20 cellular contexts compared by ENCODE assay signal in genomic region chr1:65799601-65800000, GRCh38. TPM values are rescaled to one million over a fixed set of nuclear protein-coding genes. Genes with fewer than 3 reads are reported as not detected.
A peak's percentile ranks its signal among the peaks of the same experiment; 100 is the strongest.
DNase-seq lines count a peak whose midpoint lies in the region; ATAC-seq lines count a peak whose summit lies in the region.
"Had no signal": no experiment of that assay in that cellular context is flagged by ENCODE, and none has a peak within 500 bp of the region (broad histone marks: within the 10 kb centered on the region; RNA-seq: fewer than 3 reads in every experiment).

No MANE protein-coding gene starts in this region.

- H3K9me3 ChIP-seq in mesenchymal stem cell (ENCODE audit: control insufficient read depth, low read length): no peaks in the 10 kb centered on the region
- peaks cover 3% of the 10 kb centered on the region for H3K9me3 ChIP-seq in aorta (ENCODE audit: control insufficient read depth, low read length)

- H2AK5ac ChIP-seq in mesenchymal stem cell (ENCODE audit: low read length, severe bottlenecking): no peak overlapping the region

- no peak overlapping the region for H2BK5ac ChIP-seq in mesenchymal stem cell (ENCODE audit: low read depth, low read length, poor library complexity, severe bottlenecking)

- no peak overlapping the region for H2AFZ ChIP-seq in mesenchymal stem cell (ENCODE audit: low read depth, low read length)

- peak overlapping the region; percentile 42 for H3K9ac ChIP-seq in mesenchymal stem cell (ENCODE audit: low read length)
- H3K9ac ChIP-seq: GM23248 had no signal

- no peak overlapping the region for H3K18ac ChIP-seq in mesenchymal stem cell (ENCODE audit: low read depth in 1 of 2, low read length in 2 of 2)

- H3K4me1 ChIP-seq in mesenchymal stem cell (ENCODE audit: control insufficient read depth, insufficient read depth, low read depth, low read length) (no peaks in the 10 kb centered on the region), aorta (ENCODE audit: control insufficient read depth in 1 of 2, insufficient read depth in 2 of 2, low read length in 2 of 2) (no peaks in the 10 kb centered on the region)

- no peak overlapping the region for H4K8ac ChIP-seq in mesenchymal stem cell (ENCODE audit: low read length)

- peak; percentile 6 for DNase-seq in NCI-H1092 treated with DMSO at 0.1 percent for 48 hours (lab: John Stamatoyannopoulos, UW)
- DNase-seq in NCI-H1092 (lab: John Stamatoyannopoulos, UW): no peak
- peak; percentile 35 to 84 for DNase-seq in NCI-H2081 (lab: John Stamatoyannopoulos, UW)
- DNase-seq in NCI-H774 (lab: John Stamatoyannopoulos, UW): peak; percentile 77
- no peak for DNase-seq in mesenchymal stem cell
- DNase-seq in retina: no peak
- DNase-seq in aorta: no peak
- DNase-seq: Calu3; CD4-positive, CD25-positive, alpha-beta regulatory T cell; DND-41; KG1; NCI-H1048; NCI-H446; SW 1271 had no signal

- H2BK120ac ChIP-seq in mesenchymal stem cell (ENCODE audit: low read depth, low read length): no peak overlapping the region

- intact Hi-C loops in aorta (cut with DNase I): no loop called here

- no peak for ATAC-seq in HG02981 (IDR thresholded peaks at IDR 0.05; ENCODE audit: unreplicated experiment)
- ATAC-seq in aorta (ENCODE audit: low FRiP score): no peak
- ATAC-seq: GM12878, HCT116, HepG2 had no signal

- H3K4me3 ChIP-seq in mesenchymal stem cell (ENCODE audit: insufficient read depth in 1 of 2, low read depth in 1 of 2, low read length in 2 of 2): no peak overlapping the region
- no peak overlapping the region for H3K4me3 ChIP-seq in aorta (ENCODE audit: low read length in 2 of 2)
- H3K4me3 ChIP-seq: GM12878, GM23248 had no signal

- peaks cover 0 to 5% of the 10 kb centered on the region in 2 experiments for H3K27me3 ChIP-seq in mesenchymal stem cell (ENCODE audit: control insufficient read depth in 1 of 2, insufficient read depth in 1 of 2, low read length in 2 of 2)
- H3K27me3 ChIP-seq in aorta (ENCODE audit: control insufficient read depth in 1 of 2, insufficient read depth in 2 of 2, low read length in 1 of 2): no peaks in the 10 kb centered on the region

- 88% methylated on average over 1 of the region's 1 CpG for WGBS in mesenchymal stem cell
- WGBS in aorta, 2 donors: 85 to 86% methylated on average over 1 of the region's 1 CpG

- no peak overlapping the region for H3K14ac ChIP-seq in mesenchymal stem cell (ENCODE audit: low read length in 2 of 2)

- H3K36me3 ChIP-seq in mesenchymal stem cell (ENCODE audit: control insufficient read depth in 1 of 2, insufficient read depth in 2 of 2, low read depth in 1 of 2, low read length in 2 of 2) (no peaks in the 10 kb centered on the region), aorta (ENCODE audit: control insufficient read depth in 1 of 2, insufficient read depth in 2 of 2, low read length in 1 of 2) (no peaks in the 10 kb centered on the region)

- H3K27ac ChIP-seq in mesenchymal stem cell (ENCODE audit: low read length, poor library complexity, severe bottlenecking) (no peak overlapping the region), aorta (ENCODE audit: low read depth in 1 of 2, low read length in 2 of 2) (no peak overlapping the region)
- H3K27ac ChIP-seq: 22Rv1, GM23248 had no signal

- no peak overlapping the region for H3K4me2 ChIP-seq in mesenchymal stem cell (ENCODE audit: low read length, poor library complexity, severe bottlenecking)

- no peak overlapping the region for H2BK15ac ChIP-seq in mesenchymal stem cell (ENCODE audit: low read depth, poor library complexity, severe bottlenecking)

- no peaks in the 10 kb centered on the region for H3K79me1 ChIP-seq in mesenchymal stem cell (replicated peaks; ENCODE audit: low read length, poor library complexity, severe bottlenecking)

- no peak overlapping the region for H3K23ac ChIP-seq in mesenchymal stem cell (ENCODE audit: low read length in 2 of 2)

- no peak overlapping the region for H2BK12ac ChIP-seq in mesenchymal stem cell (ENCODE audit: low read length in 2 of 2)

- no peak overlapping the region for H3K4ac ChIP-seq in mesenchymal stem cell (ENCODE audit: low read depth in 1 of 2, low read length in 2 of 2)

- H4K91ac ChIP-seq in mesenchymal stem cell (ENCODE audit: low read length): no peak overlapping the region

RNA-seq across cellular contexts. Expression of gene PDE4B, which starts 6.9 kb away (rescaled TPM):
- 3.6 TPM for polyA plus RNA-seq in mesenchymal stem cell (2013, experiment 1 of 2)
- 3.5 TPM for polyA plus RNA-seq in mesenchymal stem cell (2013, experiment 2 of 2)
- 10 to 100 TPM; 16.8 to 24.5 TPM for total RNA-seq in aorta
- 1 to 10 TPM; 4.8 to 8.2 TPM for polyA plus RNA-seq in aorta
- total RNA-seq: HepG2 had no signal
- polyA plus RNA-seq: HepG2 had no signal

Comparison
In these comparisons a context has a peak if more than half of its experiments do, and no peak if none do; other contexts are left out.
1. DNase-seq: peak in NCI-H1092 treated with DMSO at 0.1 percent for 48 hours (single experiment), NCI-H2081 (2 of 2) and NCI-H774 (single experiment); none in NCI-H1092 (single experiment), mesenchymal stem cell (single experiment), retina (single experiment) and aorta (0 of 2).